Comparison of ENCODE assay signal across 1 cellular context in the genomic region with DNA sequence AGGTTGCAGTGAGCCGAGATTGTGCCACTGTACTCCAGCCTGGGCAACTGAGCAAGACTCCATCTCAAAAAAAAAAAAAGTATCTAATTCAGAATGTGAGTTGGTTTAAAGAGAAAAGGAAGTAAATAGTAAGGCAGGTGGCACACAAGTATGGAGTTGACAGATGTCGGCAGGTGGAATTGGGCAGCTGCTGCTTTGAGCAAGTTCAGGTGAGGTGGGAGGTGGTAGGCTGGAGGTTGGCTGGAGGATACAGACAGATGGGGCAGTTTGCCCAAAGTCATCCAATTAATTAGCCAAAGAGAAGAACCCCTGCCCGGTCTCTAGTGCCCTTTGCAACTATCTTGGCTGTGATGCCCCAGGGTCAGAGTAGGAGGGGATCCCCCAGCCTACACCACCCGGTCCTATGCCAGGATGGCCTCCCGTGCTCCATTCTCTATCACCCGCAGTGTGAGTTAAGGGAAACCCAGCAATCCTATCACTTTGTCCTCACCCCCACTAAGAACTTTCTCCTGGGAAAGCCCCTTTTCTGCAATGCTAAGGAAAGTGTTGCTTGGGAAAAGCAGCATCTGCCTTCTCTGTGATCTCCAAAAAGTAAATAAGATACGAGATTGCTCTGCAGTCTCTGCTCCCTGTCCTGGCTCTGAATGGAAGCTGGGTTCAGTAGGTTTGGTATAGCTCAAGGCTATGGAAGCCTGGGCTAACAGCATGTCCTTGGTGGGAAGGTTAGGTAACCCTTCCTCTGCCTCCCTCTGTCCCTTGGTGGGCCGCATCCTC.
TF ChIP-seq lines count a peak whose summit lies in the region.

No MANE protein-coding gene starts in this region.

TF ChIP-seq in GM23338, 12 proteins besides CTCF, POLR2A, EP300 and RAD21 (continued from another document):
- TF ChIP-seq ZNF462 (CRISPR knock-in tag; IDR thresholded peaks at IDR 0.05) = no peak
